In genomic region chr6:3013901-3014674, GRCh38 we compare ENCODE assay signal across 20 cellular contexts. TPM values are rescaled to one million over a fixed set of nuclear protein-coding genes. Genes with fewer than 3 reads are reported as not detected.
DNase-seq lines count a peak whose midpoint lies in the region; ATAC-seq, FAIRE-seq and TF ChIP-seq lines count a peak whose summit lies in the region.
"Had no signal": no experiment of that assay in that cellular context is flagged by ENCODE, and none has a peak within 500 bp of the region (broad histone marks: within the 10 kb centered on the region; RNA-seq: fewer than 3 reads in every experiment).

No MANE protein-coding gene starts in this region.

- H3K27me3 ChIP-seq in HepG2 (ENCODE audit: control insufficient read depth in 1 of 2, insufficient read depth in 2 of 2, low read length in 2 of 2) (no peaks in the 10 kb centered on the region), right lobe of liver (no peaks in the 10 kb centered on the region), K562 (ENCODE audit: control insufficient read depth in 2 of 2, insufficient read depth in 2 of 2, low read length in 2 of 2) (no peaks in the 10 kb centered on the region), neuronal stem cell (ENCODE audit: control insufficient read depth in 3 of 3, insufficient read depth in 3 of 3, low read depth in 1 of 3, low read length in 3 of 3) (no peaks in the 10 kb centered on the region)

- H3K4me1 Mint-ChIP-seq in activated T-cell treated with anti-CD3 and anti-CD28 coated beads, Interleukin-2, amount 50 U/mL, for 4 hours (ENCODE audit: low read depth), result peaks cover 3% of the 10 kb centered on the region

- in situ Hi-C loops in HepG2 (cut with HindIII; ENCODE audit: extremely low pct_ligation_motif_present, low pct_unique_long_range_greater_than_20kb) (no loop called here), K562 (cut with MboI) (no loop called here)

- no peaks in the 10 kb centered on the region for H3K79me1 ChIP-seq in neuronal stem cell (ENCODE audit: low read depth, low read length)

- TF ChIP-seq RAD21 in HepG2 (CRISPR knock-in tag; IDR thresholded peaks at IDR 0.05) (no peak), K562 (CRISPR knock-in tag; conservative IDR thresholded peaks at IDR 0.05 in 1 of 2, IDR thresholded peaks at IDR 0.05 in 1 of 2) (no peak)

- H3K23ac ChIP-seq in neuronal stem cell (ENCODE audit: low read depth, low read length, poor library complexity), result no peak overlapping the region

- no peaks in the 10 kb centered on the region for H3K9me1 ChIP-seq in K562 (ENCODE audit: control insufficient read depth, insufficient read depth, low read length)

- 89% methylated on average over 16 of the region's 18 CpGs for WGBS in HepG2 (ENCODE audit: low lambda C conversion rate)
- WGBS in right lobe of liver (ENCODE audit: insufficient coverage, low coverage, low lambda C conversion rate, missing lambda C conversion rate), result 88% methylated on average over 14 of the region's 18 CpGs
- WGBS in K562 (ENCODE audit: insufficient coverage, low coverage, missing lambda C conversion rate), result 88% methylated on average over 18 of the region's 18 CpGs
- WGBS in neuronal stem cell (ENCODE audit: extremely low coverage in 2 of 2, insufficient read length in 2 of 2, insufficient replicate concordance in 1 of 2), 2 donors, result no CpG with 5 or more reads among the region's 18 CpGs

- H3K4me1 ChIP-seq in HepG2 (ENCODE audit: insufficient read depth, low read length) (peaks cover 27% of the 10 kb centered on the region), right lobe of liver (no peaks in the 10 kb centered on the region), K562 (replicated peaks in 1 of 2; ENCODE audit: control insufficient read depth in 2 of 2, insufficient read depth in 2 of 2, low read length in 2 of 2) (peaks cover 0 to 4% of the 10 kb centered on the region in 2 experiments; a peak in 1 of 5 replicates), neuronal stem cell (ENCODE audit: control insufficient read depth in 2 of 2, insufficient read depth in 1 of 2, low read depth in 1 of 2, low read length in 2 of 2) (no peaks in the 10 kb centered on the region)

- H4K20me1 ChIP-seq in HepG2 (ENCODE audit: insufficient read depth, low read length), result no peaks in the 10 kb centered on the region
- no peaks in the 10 kb centered on the region for H4K20me1 ChIP-seq in K562 (replicated peaks; ENCODE audit: control insufficient read depth, insufficient read depth, low read length)

- peak overlapping the region; percentile 28 for H3K18ac ChIP-seq in neuronal stem cell (ENCODE audit: low read length)

- no peak overlapping the region for H2BK120ac ChIP-seq in neuronal stem cell (ENCODE audit: low read depth, low read length)

- no peak overlapping the region for H2BK12ac ChIP-seq in neuronal stem cell (ENCODE audit: low read length)

- intact Hi-C loops in HepG2 (cut with micrococcal nuclease; ENCODE audit: unreplicated experiment) (no loop called here), right lobe of liver (cut with DNase I) (no loop called here), K562 (cut with micrococcal nuclease) (no loop called here)

- H3K9me3 ChIP-seq in HepG2 (ENCODE audit: low read length) (peaks cover 16% of the 10 kb centered on the region), right lobe of liver (no peaks in the 10 kb centered on the region), K562 (replicated peaks; ENCODE audit: control insufficient read depth, insufficient read depth, low read depth, low read length) (peaks cover 12% of the 10 kb centered on the region; the same call in 1 of the 2 replicates), neuronal stem cell (replicated peaks in 1 of 2; ENCODE audit: control insufficient read depth in 2 of 2, insufficient read depth in 1 of 2, low read depth in 1 of 2, low read length in 2 of 2) (peaks cover 11 to 29% of the 10 kb centered on the region in 2 donors)

- H2BK5ac ChIP-seq in neuronal stem cell (ENCODE audit: low read length), result no peak overlapping the region

- H4K8ac ChIP-seq in neuronal stem cell (ENCODE audit: low read depth, low read length), result no peak overlapping the region

- H3K79me2 ChIP-seq in HepG2 (ENCODE audit: insufficient read depth, low read length), result no peaks in the 10 kb centered on the region
- H3K79me2 ChIP-seq in K562 (ENCODE audit: control insufficient read depth, insufficient read depth, low read length), result peaks cover 4% of the 10 kb centered on the region; the same call in 2 of the 3 replicates

- H3K14ac ChIP-seq in neuronal stem cell (ENCODE audit: low read length), result no peak overlapping the region

- CTCF ChIA-PET in HepG2 (lab: Yijun Ruan, JAX; ENCODE audit: low intra/inter-chr PET ratio, low total read pairs), result no interaction called here
- CTCF ChIA-PET in K562 (lab: Yijun Ruan, JAX; ENCODE audit: low intra/inter-chr PET ratio), result no interaction called here

- BruUV-seq in HepG2 (replicated peaks; lab: Mats Ljungman, UMichigan) (no TSS peak), K562 (replicated peaks; lab: Mats Ljungman, UMichigan) (no TSS peak)

- TF ChIP-seq POLR2A in HepG2 (IDR thresholded peaks at IDR 0.05; ENCODE audit: insufficient read depth in 1 of 2, low read depth in 2 of 2, low read length in 2 of 2) (no peak), right lobe of liver (IDR thresholded peaks at IDR 0.05) (no peak), K562 (conservative IDR thresholded peaks at IDR 0.05) (0 out of 2 replicates have a peak, but pooled peaks have one; percentile 22)

- H3K4me3 ChIP-seq in HepG2 (replicated peaks in 1 of 3; ENCODE audit: insufficient read depth in 1 of 3, low read depth in 2 of 3, low read length in 3 of 3), result no peak overlapping the region
- H3K4me3 ChIP-seq in right lobe of liver, result no peak overlapping the region
- no peak overlapping the region for H3K4me3 ChIP-seq in K562
- H3K4me3 ChIP-seq in neuronal stem cell (ENCODE audit: low read length in 2 of 2), result peak overlapping the region in 1 of 2 donors; percentile 20

- DNase-seq in HepG2 (ENCODE audit: low spot score) (no peak), right lobe of liver (no peak), K562 (ENCODE audit: extremely low read depth in 1 of 4, low spot score in 3 of 4) (peak in 1 of 4 experiments; percentile 9), neuronal stem cell (ENCODE audit: low spot score) (no peak), OCI-M1 (lab: John Stamatoyannopoulos, UW) (no peak), NCI-H1694 treated with DMSO at 0.1 percent for 48 hours (lab: John Stamatoyannopoulos, UW) (no peak), hippocampal formation (lab: John Stamatoyannopoulos, UW) (no peak)
- DNase-seq in activated T-cell treated with anti-CD3 and anti-CD28 coated beads, Interleukin-2, amount 50 U/mL, for 4 hours, result no peak
- DNase-seq: Calu3; CD4-positive, alpha-beta T cell; DMS79; MM.1S; NCI-H1105 treated with DMSO at 0.1 percent for 48 hours; NCI-H187 treated with DMSO at 0.1 percent for 48 hours; NCI-H446; NCI-H748 treated with DMSO at 0.1 percent for 48 hours; SIG-M5 had no signal

- no peak overlapping the region for H3K4ac ChIP-seq in neuronal stem cell (ENCODE audit: low read length)

- no peak overlapping the region for H2AK5ac ChIP-seq in neuronal stem cell (ENCODE audit: low read depth, low read length)

- H3K9ac ChIP-seq in HepG2 (ENCODE audit: insufficient read depth, low read depth, low read length) (no peak overlapping the region; the same call in 1 of the 2 replicates), K562 (ENCODE audit: insufficient read depth in 1 of 2, low read depth in 2 of 2, low read length in 2 of 2) (no peak overlapping the region), neuronal stem cell (ENCODE audit: low read depth, low read length, poor library complexity) (no peak overlapping the region)
- H3K9ac ChIP-seq: KMS-11 had no signal

- peaks cover 26% of the 10 kb centered on the region for H3K9me3 Mint-ChIP-seq in activated T-cell treated with anti-CD3 and anti-CD28 coated beads, Interleukin-2, amount 50 U/mL, for 4 hours

- peaks cover 55% of the 10 kb centered on the region for H3K36me3 Mint-ChIP-seq in activated T-cell treated with anti-CD3 and anti-CD28 coated beads, Interleukin-2, amount 50 U/mL, for 4 hours (ENCODE audit: insufficient read depth)

- FAIRE-seq in HepG2 (lab: Jason Lieb, UNC) (no peak), K562 (lab: Jason Lieb, UNC) (no peak)
- FAIRE-seq: A204.1, GM12891 had no signal

- POLR2A ChIA-PET in HepG2 (lab: Yijun Ruan, JAX), result interaction anchor here (0.6 to 2.3 kb wide), 2 partner anchors 13 to 39 kb away, joined by 3 to 13 read pairs; partner anchors contain the start of gene NQO2
- POLR2A ChIA-PET in K562 (lab: Yijun Ruan, JAX), result interaction anchor here (0.7 to 3.8 kb wide), 9 partner anchors 8 to 238 kb away, joined by 3 to 39 read pairs (median 3); no protein-coding TSS in a partner anchor

- TF ChIP-seq EP300 in HepG2 (IDR thresholded peaks at IDR 0.05; ENCODE audit: low read depth in 2 of 2, low read length in 2 of 2) (no peak), HepG2 (CRISPR knock-in tag; IDR thresholded peaks at IDR 0.05; ENCODE audit: borderline replicate concordance) (no peak), K562 (IDR thresholded peaks at IDR 0.05; ENCODE audit: low read length) (no peak)

- no peaks in the 10 kb centered on the region for H3K27me3 Mint-ChIP-seq in activated T-cell treated with anti-CD3 and anti-CD28 coated beads, Interleukin-2, amount 50 U/mL, for 4 hours (ENCODE audit: low read depth)
- H3K27me3 Mint-ChIP-seq: CD4-positive, alpha-beta T cell had no signal

- no peak overlapping the region for H4K91ac ChIP-seq in neuronal stem cell (ENCODE audit: low read depth, low read length, poor library complexity)

- no peak overlapping the region for H3K4me2 ChIP-seq in HepG2 (ENCODE audit: low read depth, low read length)
- H3K4me2 ChIP-seq in K562 (ENCODE audit: insufficient read depth, low read length), result no peak overlapping the region
- H3K4me2 ChIP-seq in neuronal stem cell (ENCODE audit: insufficient read depth, low read length, poor library complexity, severe bottlenecking), result no peak overlapping the region
- H3K4me2 ChIP-seq: KMS-11 had no signal

- no peak for TF ChIP-seq CTCF in HepG2 (CRISPR knock-in tag; IDR thresholded peaks at IDR 0.05)
- no peak for TF ChIP-seq CTCF in right lobe of liver (IDR thresholded peaks at IDR 0.05)
- no peak for TF ChIP-seq CTCF in K562 (IDR thresholded peaks at IDR 0.05 in 2 of 3, conservative IDR thresholded peaks at IDR 0.05 in 1 of 3; ENCODE audit: insufficient read depth in 2 of 3, low read depth in 1 of 3, low read length in 3 of 3)

- ATAC-seq in HepG2 (peak; percentile 20), right lobe of liver (no peak), K562 (no peak)
- ATAC-seq in activated T-cell treated with anti-CD3 and anti-CD28 coated beads, Interleukin-2, amount 50 U/mL, for 4 hours, result no peak

- no peak overlapping the region for H2BK15ac ChIP-seq in neuronal stem cell (ENCODE audit: low read length)

- no peak overlapping the region for H3K4me3 Mint-ChIP-seq in activated T-cell treated with anti-CD3 and anti-CD28 coated beads, Interleukin-2, amount 50 U/mL, for 4 hours
- H3K4me3 Mint-ChIP-seq: CD4-positive, alpha-beta T cell had no signal

- no peak overlapping the region for H2AFZ ChIP-seq in HepG2 (ENCODE audit: low read length)
- H2AFZ ChIP-seq in K562 (ENCODE audit: low read depth, low read length), result no peak overlapping the region
- H2AFZ ChIP-seq in neuronal stem cell (ENCODE audit: low read length), result no peak overlapping the region

- H3K27ac ChIP-seq in HepG2 (ENCODE audit: extremely low read length, insufficient read depth, low read length), result no peak overlapping the region
- no peak overlapping the region for H3K27ac ChIP-seq in right lobe of liver
- H3K27ac ChIP-seq in K562 (ENCODE audit: extremely low read depth, low read depth, low read length), result no peak overlapping the region
- H3K27ac ChIP-seq in neuronal stem cell (replicated peaks; ENCODE audit: low read length), result no peak overlapping the region
- H3K27ac ChIP-seq: KMS-11 had no signal

- H3K36me3 ChIP-seq in HepG2 (replicated peaks in 1 of 2; ENCODE audit: control insufficient read depth in 1 of 2, insufficient read depth in 2 of 2, low read length in 2 of 2) (peaks cover 27 to 69% of the 10 kb centered on the region in 2 experiments), right lobe of liver (peaks cover 4 to 56% (median 24%) of the 10 kb centered on the region in 4 donors), K562 (ENCODE audit: control insufficient read depth, insufficient read depth, low read length) (peaks cover 92% of the 10 kb centered on the region), neuronal stem cell (replicated peaks in 1 of 2; ENCODE audit: control insufficient read depth in 2 of 2, insufficient read depth in 2 of 2, low read length in 2 of 2) (peaks cover 24 to 70% of the 10 kb centered on the region in 2 donors)

RNA-seq across cellular contexts. Expression of gene NQO2, which starts 14.4 kb away (rescaled TPM):
- 56.5 and 63.0 TPM in 2 replicates for total RNA-seq in HepG2 (2016; rRNA removed; fragmentation: Illumina TruSeq; extraction: Trizol)
- total RNA-seq in HepG2 (2016; cell fraction: cytosol; rRNA removed; fragmentation: Illumina TruSeq; extraction: Trizol; ENCODE audit: low read depth), result 44.8 and 70.6 TPM in 2 replicates
- total RNA-seq in HepG2 (2016; cell fraction: insoluble cytoplasmic fraction; rRNA removed; fragmentation: Illumina TruSeq; extraction: Trizol), result 56.8 and 60.6 TPM in 2 replicates
- 53.4 and 80.8 TPM in 2 replicates for total RNA-seq in HepG2 (2016; cell fraction: membrane; rRNA removed; fragmentation: Illumina TruSeq; extraction: Trizol)
- total RNA-seq in HepG2 (2016; cell fraction: nucleus; rRNA removed; fragmentation: Illumina TruSeq; extraction: Trizol), result 34.2 and 36.9 TPM in 2 replicates
- polyA plus RNA-seq in HepG2 (2011; rRNA removed), result 27.4 and 32.2 TPM in 2 replicates
- polyA plus RNA-seq in HepG2 (2011; cell fraction: cytosol; rRNA removed), result 29.5 and 31.9 TPM in 2 replicates
- polyA plus RNA-seq in HepG2 (2011; cell fraction: nucleus; rRNA removed), result 30.7 and 34.4 TPM in 2 replicates
- 15.7 and 17.8 TPM in 2 replicates for polyA plus RNA-seq in HepG2 (2012)
- polyA plus RNA-seq in HepG2 (2016; cell fraction: cytosol; fragmentation: Illumina TruSeq; extraction: Trizol; ENCODE audit: low read depth), result 48.7 and 84.9 TPM in 2 replicates
- polyA plus RNA-seq in HepG2 (2016; cell fraction: insoluble cytoplasmic fraction; fragmentation: Illumina TruSeq; extraction: Trizol; ENCODE audit: low read depth), result 61.8 and 64.6 TPM in 2 replicates
- polyA plus RNA-seq in HepG2 (2016; cell fraction: membrane; fragmentation: Illumina TruSeq; extraction: Trizol; ENCODE audit: low read depth), result 49.3 and 82.9 TPM in 2 replicates
- polyA plus RNA-seq in HepG2 (2016; cell fraction: nucleus; fragmentation: Illumina TruSeq; extraction: Trizol; ENCODE audit: insufficient read depth, low read depth), result 65.1 and 69.0 TPM in 2 replicates
- polyA minus RNA-seq in HepG2 (2011; rRNA and poly(A)+ RNA removed; ENCODE audit: low replicate concordance), result 15.8 and 89.9 TPM in 2 replicates
- polyA minus RNA-seq in HepG2 (2011; cell fraction: cytosol; rRNA and poly(A)+ RNA removed), result 9.1 and 15.4 TPM in 2 replicates
- polyA minus RNA-seq in HepG2 (2011; cell fraction: nucleus; rRNA and poly(A)+ RNA removed), result 17.7 and 19.6 TPM in 2 replicates
- 10 to 100 TPM; 44.5 to 74.2 (median 67.3) TPM for total RNA-seq in right lobe of liver
- 88.6 and 124 TPM in 2 replicates for total RNA-seq in K562 (2011; cell fraction: chromatin; rRNA removed; ENCODE audit: low replicate concordance)
- total RNA-seq in K562 (2011; cell fraction: nucleolus; rRNA removed), result 76.6 and 81.5 TPM in 2 replicates
- total RNA-seq in K562 (2011; cell fraction: nucleoplasm; rRNA removed), result 59.8 and 71.4 TPM in 2 replicates
- 101 and 110 TPM in 2 replicates for total RNA-seq in K562 (2014; rRNA removed)
- total RNA-seq in K562 (2014; rRNA removed; fragmentation: Illumina TruSeq; extraction: Trizol), result 106 and 108 TPM in 2 replicates
- total RNA-seq in K562 (2015; rRNA removed; fragmentation: Illumina TruSeq; extraction: Trizol), result 116 TPM in 2 replicates
- total RNA-seq in K562 (2021), result 136 and 139 TPM in 2 replicates
- 187 and 214 TPM in 2 replicates for polyA plus RNA-seq in K562 (2011; rRNA removed)
- 201 and 211 TPM in 2 replicates for polyA plus RNA-seq in K562 (2011; cell fraction: cytosol; rRNA removed)
- polyA plus RNA-seq in K562 (2011; cell fraction: nucleus; rRNA removed), result 136 and 150 TPM in 2 replicates
- 121 and 287 TPM in 2 replicates for polyA plus RNA-seq in K562 (2012)
- polyA plus RNA-seq in K562 (2014; fragmentation: Illumina TruSeq; extraction: Trizol), result 113 and 118 TPM in 2 replicates
- 10 to 100 TPM; 54.6 to 70.1 TPM for polyA plus RNA-seq in K562 (2014; fragmentation: Nextera tagmentation; extraction: Ambion mirVana)
- 145 and 149 TPM in 2 replicates for polyA plus RNA-seq in K562 (2014; rRNA removed)
- polyA minus RNA-seq in K562 (2011; rRNA and poly(A)+ RNA removed), result 136 and 185 TPM in 2 replicates
- polyA minus RNA-seq in K562 (2011; cell fraction: cytosol; rRNA and poly(A)+ RNA removed), result 67.3 and 100 TPM in 2 replicates
- polyA minus RNA-seq in K562 (2011; cell fraction: nucleus; rRNA and poly(A)+ RNA removed), result 20.6 and 27.7 TPM in 2 replicates
- polyA plus RNA-seq in neuronal stem cell (2013, experiment 1 of 2), result 28.9 TPM
- polyA plus RNA-seq in neuronal stem cell (2013, experiment 2 of 2), result 28.0 TPM
- total RNA-seq in activated T-cell treated with anti-CD3 and anti-CD28 coated beads, Interleukin-2, amount 50 U/mL, for 4 hours, result 10 to 100 TPM; 35.5 to 41.8 (median 38.4) TPM

RNA-seq across cellular contexts. Expression of gene SERPINB6, which starts 42.7 kb away (rescaled TPM):
- total RNA-seq in HepG2 (2016; rRNA removed; fragmentation: Illumina TruSeq; extraction: Trizol) (38.2 and 44.8 TPM in 2 replicates), right lobe of liver (10 to 100 TPM; 27.0 to 48.5 (median 38.7) TPM), K562 (2014; rRNA removed) (86.6 and 92.4 TPM in 2 replicates), K562 (2014; rRNA removed; fragmentation: Illumina TruSeq; extraction: Trizol) (111 and 114 TPM in 2 replicates), K562 (2015; rRNA removed; fragmentation: Illumina TruSeq; extraction: Trizol) (100 and 113 TPM in 2 replicates), K562 (2021) (124 and 126 TPM in 2 replicates)
- 16.6 and 17.4 TPM in 2 replicates for total RNA-seq in HepG2 (2016; cell fraction: cytosol; rRNA removed; fragmentation: Illumina TruSeq; extraction: Trizol; ENCODE audit: low read depth)
- 38.2 and 41.7 TPM in 2 replicates for total RNA-seq in HepG2 (2016; cell fraction: insoluble cytoplasmic fraction; rRNA removed; fragmentation: Illumina TruSeq; extraction: Trizol)
- total RNA-seq in HepG2 (2016; cell fraction: membrane; rRNA removed; fragmentation: Illumina TruSeq; extraction: Trizol), result 24.5 and 25.6 TPM in 2 replicates
- 23.7 and 24.1 TPM in 2 replicates for total RNA-seq in HepG2 (2016; cell fraction: nucleus; rRNA removed; fragmentation: Illumina TruSeq; extraction: Trizol)
- polyA plus RNA-seq in HepG2 (2011; rRNA removed) (61.3 and 63.6 TPM in 2 replicates), K562 (2011; rRNA removed) (151 and 210 TPM in 2 replicates), K562 (2014; fragmentation: Illumina TruSeq; extraction: Trizol) (162 and 176 TPM in 2 replicates), K562 (2014; fragmentation: Nextera tagmentation; extraction: Ambion mirVana) (100 to 1,000 TPM; 143 to 211 TPM), K562 (2014; rRNA removed) (145 and 159 TPM in 2 replicates)
- 64.8 and 79.1 TPM in 2 replicates for polyA plus RNA-seq in HepG2 (2011; cell fraction: cytosol; rRNA removed)
- polyA plus RNA-seq in HepG2 (2011; cell fraction: nucleus; rRNA removed), result 72.8 and 85.1 TPM in 2 replicates
- polyA plus RNA-seq in HepG2 (2012), result 43.2 and 44.3 TPM in 2 replicates
- 22.2 and 23.2 TPM in 2 replicates for polyA plus RNA-seq in HepG2 (2016; cell fraction: cytosol; fragmentation: Illumina TruSeq; extraction: Trizol; ENCODE audit: low read depth)
- 57.5 and 58.5 TPM in 2 replicates for polyA plus RNA-seq in HepG2 (2016; cell fraction: insoluble cytoplasmic fraction; fragmentation: Illumina TruSeq; extraction: Trizol; ENCODE audit: low read depth)
- polyA plus RNA-seq in HepG2 (2016; cell fraction: membrane; fragmentation: Illumina TruSeq; extraction: Trizol; ENCODE audit: low read depth), result 27.2 and 27.5 TPM in 2 replicates
- polyA plus RNA-seq in HepG2 (2016; cell fraction: nucleus; fragmentation: Illumina TruSeq; extraction: Trizol; ENCODE audit: insufficient read depth, low read depth), result 53.5 and 56.5 TPM in 2 replicates
- 58.5 and 190 TPM in 2 replicates for polyA minus RNA-seq in HepG2 (2011; rRNA and poly(A)+ RNA removed; ENCODE audit: low replicate concordance)
- 36.4 and 38.5 TPM in 2 replicates for polyA minus RNA-seq in HepG2 (2011; cell fraction: cytosol; rRNA and poly(A)+ RNA removed)
- polyA minus RNA-seq in HepG2 (2011; cell fraction: nucleus; rRNA and poly(A)+ RNA removed), result 45.4 and 45.6 TPM in 2 replicates
- total RNA-seq in K562 (2011; cell fraction: chromatin; rRNA removed; ENCODE audit: low replicate concordance), result 141 and 220 TPM in 2 replicates
- 93.6 and 93.8 TPM in 2 replicates for total RNA-seq in K562 (2011; cell fraction: nucleolus; rRNA removed)
- total RNA-seq in K562 (2011; cell fraction: nucleoplasm; rRNA removed), result 147 and 201 TPM in 2 replicates
- 171 and 185 TPM in 2 replicates for polyA plus RNA-seq in K562 (2011; cell fraction: cytosol; rRNA removed)
- 130 and 168 TPM in 2 replicates for polyA plus RNA-seq in K562 (2011; cell fraction: nucleus; rRNA removed)
- 133 and 231 TPM in 2 replicates for polyA plus RNA-seq in K562 (2012)
- polyA minus RNA-seq in K562 (2011; rRNA and poly(A)+ RNA removed), result 135 and 183 TPM in 2 replicates
- polyA minus RNA-seq in K562 (2011; cell fraction: cytosol; rRNA and poly(A)+ RNA removed), result 64.3 and 74.2 TPM in 2 replicates
- 60.0 and 62.5 TPM in 2 replicates for polyA minus RNA-seq in K562 (2011; cell fraction: nucleus; rRNA and poly(A)+ RNA removed)
- polyA plus RNA-seq in neuronal stem cell (2013, experiment 1 of 2), result 8.4 TPM
- polyA plus RNA-seq in neuronal stem cell (2013, experiment 2 of 2), result 9.3 TPM
- 10 to 100 TPM; 14.9 to 15.9 (median 15.3) TPM for total RNA-seq in activated T-cell treated with anti-CD3 and anti-CD28 coated beads, Interleukin-2, amount 50 U/mL, for 4 hours

RNA-seq across cellular contexts. Expression of gene RIPK1, which starts 54.2 kb away (rescaled TPM):
- total RNA-seq in HepG2 (2016; rRNA removed; fragmentation: Illumina TruSeq; extraction: Trizol) (10.3 and 15.0 TPM in 2 replicates), right lobe of liver (10 to 100 TPM; 13.9 to 17.6 (median 16.6) TPM), K562 (2014; rRNA removed) (14.4 and 15.8 TPM in 2 replicates), K562 (2014; rRNA removed; fragmentation: Illumina TruSeq; extraction: Trizol) (17.7 and 19.6 TPM in 2 replicates), K562 (2015; rRNA removed; fragmentation: Illumina TruSeq; extraction: Trizol) (20.9 and 23.2 TPM in 2 replicates), K562 (2021) (17.2 and 19.4 TPM in 2 replicates)
- total RNA-seq in HepG2 (2016; cell fraction: cytosol; rRNA removed; fragmentation: Illumina TruSeq; extraction: Trizol; ENCODE audit: low read depth), result 4.5 and 4.9 TPM in 2 replicates
- total RNA-seq in HepG2 (2016; cell fraction: insoluble cytoplasmic fraction; rRNA removed; fragmentation: Illumina TruSeq; extraction: Trizol), result 10.6 and 13.6 TPM in 2 replicates
- total RNA-seq in HepG2 (2016; cell fraction: membrane; rRNA removed; fragmentation: Illumina TruSeq; extraction: Trizol), result 5.4 and 6.4 TPM in 2 replicates
- total RNA-seq in HepG2 (2016; cell fraction: nucleus; rRNA removed; fragmentation: Illumina TruSeq; extraction: Trizol), result 7.4 and 9.7 TPM in 2 replicates
- polyA plus RNA-seq in HepG2 (2011; rRNA removed) (9.0 and 10.7 TPM in 2 replicates), K562 (2011; rRNA removed) (15.9 and 23.2 TPM in 2 replicates), K562 (2014; fragmentation: Illumina TruSeq; extraction: Trizol) (21.7 and 24.9 TPM in 2 replicates), K562 (2014; fragmentation: Nextera tagmentation; extraction: Ambion mirVana) (1 to 10 TPM; 3.8 to 4.5 TPM), K562 (2014; rRNA removed) (14.5 and 16.9 TPM in 2 replicates)
- 6.2 and 9.2 TPM in 2 replicates for polyA plus RNA-seq in HepG2 (2011; cell fraction: cytosol; rRNA removed)
- polyA plus RNA-seq in HepG2 (2011; cell fraction: nucleus; rRNA removed), result 9.5 and 13.1 TPM in 2 replicates
- 7.6 and 10.8 TPM in 2 replicates for polyA plus RNA-seq in HepG2 (2012)
- 0.89 and 0.95 TPM in 2 replicates for polyA plus RNA-seq in HepG2 (2016; cell fraction: cytosol; fragmentation: Illumina TruSeq; extraction: Trizol; ENCODE audit: low read depth)
- 11.8 and 12.1 TPM in 2 replicates for polyA plus RNA-seq in HepG2 (2016; cell fraction: insoluble cytoplasmic fraction; fragmentation: Illumina TruSeq; extraction: Trizol; ENCODE audit: low read depth)
- 2.3 and 2.7 TPM in 2 replicates for polyA plus RNA-seq in HepG2 (2016; cell fraction: membrane; fragmentation: Illumina TruSeq; extraction: Trizol; ENCODE audit: low read depth)
- 19.4 and 21.2 TPM in 2 replicates for polyA plus RNA-seq in HepG2 (2016; cell fraction: nucleus; fragmentation: Illumina TruSeq; extraction: Trizol; ENCODE audit: insufficient read depth, low read depth)
- 5.4 and 9.3 TPM in 2 replicates for polyA minus RNA-seq in HepG2 (2011; rRNA and poly(A)+ RNA removed; ENCODE audit: low replicate concordance)
- 5.8 and 8.9 TPM in 2 replicates for polyA minus RNA-seq in HepG2 (2011; cell fraction: cytosol; rRNA and poly(A)+ RNA removed)
- 8.9 and 13.7 TPM in 2 replicates for polyA minus RNA-seq in HepG2 (2011; cell fraction: nucleus; rRNA and poly(A)+ RNA removed)
- total RNA-seq in K562 (2011; cell fraction: chromatin; rRNA removed; ENCODE audit: low replicate concordance), result 21.4 and 26.8 TPM in 2 replicates
- 10.3 and 11.1 TPM in 2 replicates for total RNA-seq in K562 (2011; cell fraction: nucleolus; rRNA removed)
- 12.0 and 12.4 TPM in 2 replicates for total RNA-seq in K562 (2011; cell fraction: nucleoplasm; rRNA removed)
- polyA plus RNA-seq in K562 (2011; cell fraction: cytosol; rRNA removed), result 11.5 and 12.3 TPM in 2 replicates
- 11.6 and 14.1 TPM in 2 replicates for polyA plus RNA-seq in K562 (2011; cell fraction: nucleus; rRNA removed)
- polyA plus RNA-seq in K562 (2012), result 17.4 and 19.0 TPM in 2 replicates
- polyA minus RNA-seq in K562 (2011; rRNA and poly(A)+ RNA removed), result 29.0 and 42.9 TPM in 2 replicates
- 10.7 and 18.6 TPM in 2 replicates for polyA minus RNA-seq in K562 (2011; cell fraction: cytosol; rRNA and poly(A)+ RNA removed)
- polyA minus RNA-seq in K562 (2011; cell fraction: nucleus; rRNA and poly(A)+ RNA removed), result 4.7 and 6.1 TPM in 2 replicates
- polyA plus RNA-seq in neuronal stem cell (2013, experiment 1 of 2), result 4.6 TPM
- polyA plus RNA-seq in neuronal stem cell (2013, experiment 2 of 2), result 4.5 TPM
- 10 to 100 TPM; 16.5 to 17.4 (median 16.6) TPM for total RNA-seq in activated T-cell treated with anti-CD3 and anti-CD28 coated beads, Interleukin-2, amount 50 U/mL, for 4 hours

Comparison
In these comparisons a context has a peak if more than half of its experiments do, and no peak if none do; other contexts are left out.
1. Of the 241 proteins assayed by ChIP-seq in both HepG2 and K562: peak only in HepG2: ESRRA, KDM5B, MTA1, UBTF, ZBTB33, ZFX and 1 more; only in K562: POLR2A and POLR2G; in both: none; in neither: 231; mixed calls (peak in some experiments, not most) for 1.